In genomic region chr1:59732219-59732955, GRCh38 we compare ENCODE assay signal across 18 cellular contexts.
A peak's percentile ranks its signal among the peaks of the same experiment; 100 is the strongest.
DNase-seq lines count a peak whose midpoint lies in the region; ATAC-seq, FAIRE-seq and TF ChIP-seq lines count a peak whose summit lies in the region.
"Had no signal": no experiment of that assay in that cellular context is flagged by ENCODE, and none has a peak within 500 bp of the region (broad histone marks: within the 10 kb centered on the region; RNA-seq: fewer than 3 reads in every experiment).

No MANE protein-coding gene starts in this region.

- H3K4me1 ChIP-seq in SJCRH30 = peaks cover 31% of the 10 kb centered on the region
- 0 out of 7 replicates have a peak, but pooled peaks cover 0 to 4% (median 0%) of the 10 kb centered on the region in 4 experiments for H3K4me1 ChIP-seq in H1 (replicated peaks in 1 of 4; ENCODE audit: control insufficient read depth in 3 of 4, insufficient read depth in 4 of 4, low read length in 3 of 4)
- H3K4me1 ChIP-seq in thoracic aorta (ENCODE audit: control insufficient read depth in 1 of 2, low read depth in 2 of 2) = peaks cover 25 to 44% of the 10 kb centered on the region in 2 donors

- H2AK5ac ChIP-seq in H1 (ENCODE audit: low read depth, low read length) = no peak overlapping the region

- ATAC-seq in thoracic aorta (ENCODE audit: insufficient number of reproducible peaks, low FRiP score, low read depth) = no peak
- ATAC-seq: natural killer cell treated with Interleukin-12 subunit alpha and Interleukin-12 subunit beta and Interleukin-15 and Interleukin-18, amount 100 ng/mL, for 72 hours; PC-3 had no signal

- H3K36me3 ChIP-seq in SJCRH30 = no peaks in the 10 kb centered on the region
- no peaks in the 10 kb centered on the region for H3K36me3 ChIP-seq in H1 (ENCODE audit: control insufficient read depth in 2 of 4, insufficient read depth in 4 of 4, low read length in 3 of 4)
- H3K36me3 ChIP-seq in thoracic aorta = no peaks in the 10 kb centered on the region

- H3K4me2 ChIP-seq in H1 (ENCODE audit: insufficient read depth in 1 of 2, low read depth in 2 of 2, low read length in 2 of 2) = no peak overlapping the region

- TF ChIP-seq CTCF in H1 (IDR thresholded peaks at IDR 0.05; ENCODE audit: control extremely low read depth in 1 of 3, insufficient read depth in 1 of 3, low read depth in 1 of 3, low read length in 3 of 3) (no peak), thoracic aorta (IDR thresholded peaks at IDR 0.05) (no peak)

- POLR2A ChIA-PET in H1 (lab: Charles Lee; ENCODE audit: partially characterized antibody) = interaction anchor here (1.0 to 1.6 kb wide), 2 partner anchors 14 to 16 kb away, joined by 3 read pairs; no protein-coding TSS in a partner anchor

- no peak overlapping the region for H3K18ac ChIP-seq in H1 (ENCODE audit: extremely low read depth, low read length)

- H2BK5ac ChIP-seq in H1 (ENCODE audit: low read depth, low read length) = no peak overlapping the region

- H3K14ac ChIP-seq in H1 (ENCODE audit: insufficient read length) = no peak overlapping the region

- no peaks in the 10 kb centered on the region for H3K79me1 ChIP-seq in H1 (ENCODE audit: low read depth, low read length)

- H3K79me2 ChIP-seq in H1 (ENCODE audit: control insufficient read depth in 1 of 2, insufficient read depth in 2 of 2, low read length in 2 of 2) = no peaks in the 10 kb centered on the region

- no peak overlapping the region for H3K56ac ChIP-seq in H1 (replicated peaks; ENCODE audit: insufficient read length, low read depth, low read length)

- CTCF ChIA-PET in H1 (lab: Charles Lee; ENCODE audit: partially characterized antibody) = interaction anchor here (0.8 to 2.7 kb wide), 4 partner anchors 14 to 131 kb away, joined by 3 to 8 read pairs (median 4); no protein-coding TSS in a partner anchor

- H3K27me3 ChIP-seq in SJCRH30 = no peaks in the 10 kb centered on the region
- no peaks in the 10 kb centered on the region for H3K27me3 ChIP-seq in H1 (replicated peaks in 1 of 4; ENCODE audit: control insufficient read depth in 3 of 4, extremely low read depth in 1 of 4, insufficient read depth in 3 of 4, low read length in 3 of 4)
- no peaks in the 10 kb centered on the region for H3K27me3 ChIP-seq in thoracic aorta (replicated peaks; ENCODE audit: insufficient read depth)

- H2BK120ac ChIP-seq in H1 (replicated peaks; ENCODE audit: low read depth, low read length) = no peak overlapping the region

- TF ChIP-seq POLR2A in H1 (IDR thresholded peaks at IDR 0.05; ENCODE audit: control extremely low read depth in 1 of 2, low read depth in 2 of 2, low read length in 2 of 2) = no peak

- no peak for TF ChIP-seq RAD21 in H1 (IDR thresholded peaks at IDR 0.05 in 1 of 2, conservative IDR thresholded peaks at IDR 0.05 in 1 of 2; ENCODE audit: low read depth in 2 of 2, low read length in 2 of 2)

- H3K4ac ChIP-seq in H1 (replicated peaks; ENCODE audit: insufficient read length, low read depth, low read length) = no peak overlapping the region

- H3K9ac ChIP-seq in H1 (replicated peaks in 1 of 4; ENCODE audit: extremely low read depth in 1 of 4, low read depth in 3 of 4, low read length in 3 of 4) = no peak overlapping the region

- no peak for TF ChIP-seq EP300 in H1 (IDR thresholded peaks at IDR 0.05; ENCODE audit: borderline replicate concordance in 1 of 2, low read depth in 2 of 2, low read length in 2 of 2)

- FAIRE-seq in H1 (lab: Jason Lieb, UNC) = no peak
- no peak for FAIRE-seq in GM19239 (lab: Jason Lieb, UNC)

- H4K5ac ChIP-seq in H1 (ENCODE audit: insufficient read length, low read depth, low read length) = no peak overlapping the region

- no peaks in the 10 kb centered on the region for H3K23me2 ChIP-seq in H1 (ENCODE audit: low read depth, low read length)

- no peak overlapping the region for H3K4me3 ChIP-seq in SJCRH30
- H3K4me3 ChIP-seq in H1 (ENCODE audit: extremely low read depth in 1 of 4, insufficient read depth in 2 of 4, low read depth in 3 of 4, low read length in 4 of 4) = no peak overlapping the region
- no peak overlapping the region for H3K4me3 ChIP-seq in thoracic aorta

- DNase-seq in SJCRH30 (peak; percentile 37 to 63), H1 (ENCODE audit: low read depth in 1 of 2, low spot score in 2 of 2) (no peak), myocyte (ENCODE audit: low read depth) (peak; percentile 73), thoracic aorta (ENCODE audit: low spot score) (no peak), UCSD-AML1 (lab: John Stamatoyannopoulos, UW; ENCODE audit: unreplicated experiment) (no peak), GM19239 (ENCODE audit: insufficient read length, low spot score) (no peak), NCI-H2029 treated with DMSO at 0.1 percent for 48 hours (lab: John Stamatoyannopoulos, UW) (no peak)
- DNase-seq: activated CD4-positive, alpha-beta T cell treated with anti-CD3 and anti-CD28 coated beads for 1 hour; activated CD8-positive, alpha-beta memory T cell treated with anti-CD3 and anti-CD28 coated beads, Interleukin-2, amount 50 U/mL, for 48 hours; activated naive CD4-positive, alpha-beta T cell treated with anti-CD3 and anti-CD28 coated beads for 36 hours; DMS79 treated with DMSO at 0.1 percent for 48 hours; Kasumi-1; NCI-H1694 treated with DMSO at 0.1 percent for 48 hours; NCI-H510A treated with DMSO at 0.1 percent for 48 hours; PC-3; stimulated activated CD4-positive, alpha-beta T cell treated with anti-CD3 and anti-CD28 coated beads, Interleukin-15, amount 100 ng/mL, for 24 hours had no signal

- H2BK12ac ChIP-seq in H1 (ENCODE audit: low read depth, low read length) = peak overlapping the region; percentile 61; the same call in 1 of the 2 replicates

- H2BK20ac ChIP-seq in H1 (ENCODE audit: low read length) = no peak overlapping the region

- H4K91ac ChIP-seq in H1 (replicated peaks; ENCODE audit: insufficient read length, low read length) = no peak overlapping the region

- no peaks in the 10 kb centered on the region for H4K20me1 ChIP-seq in H1 (replicated peaks in 1 of 2; ENCODE audit: control insufficient read depth in 1 of 2, insufficient read depth in 2 of 2, low read length in 2 of 2)

- H3K9me3 ChIP-seq in SJCRH30 (replicated peaks) (peaks cover 15% of the 10 kb centered on the region; the same call in 1 of the 2 replicates), H1 (ENCODE audit: insufficient read depth in 2 of 2, low read depth in 1 of 2, low read length in 1 of 2) (peaks cover 18 to 21% of the 10 kb centered on the region in 2 experiments; a peak in 3 of 4 replicates), thoracic aorta (no peaks in the 10 kb centered on the region)

- no peak overlapping the region for H4K8ac ChIP-seq in H1 (ENCODE audit: extremely low read depth, insufficient read depth, low read length)

- H3K27ac ChIP-seq in SJCRH30 (peak overlapping the region; percentile 51), H1 (ENCODE audit: low read depth, low read length) (no peak overlapping the region), thoracic aorta (peak overlapping the region; percentile 62 to 86)
- H3K27ac ChIP-seq: HL-60 had no signal

- no peak overlapping the region for H2AFZ ChIP-seq in H1 (ENCODE audit: low read length)

- H3K23ac ChIP-seq in H1 (ENCODE audit: insufficient read length) = no peak overlapping the region

- WGBS in H1 (ENCODE audit: extremely low coverage in 1 of 2, insufficient coverage in 1 of 2, insufficient read length in 1 of 2, insufficient replicate concordance in 2 of 2, low coverage in 1 of 2, low lambda C conversion rate in 2 of 2, missing lambda C conversion rate in 1 of 2), 2 experiments = 95% methylated on average over 10 of the region's 10 CpGs; no CpG with 5 or more reads in 1 of the 2 experiments

- no peak overlapping the region for H2BK15ac ChIP-seq in H1 (ENCODE audit: low read length)

TF ChIP-seq in H1, 55 proteins besides CTCF, POLR2A, EP300 and RAD21:
- TF ChIP-seq CBX8 (IDR thresholded peaks at IDR 0.05; ENCODE audit: borderline replicate concordance, low read depth, low read length) (no peak), CREB1 (IDR thresholded peaks at IDR 0.05) (no peak), MAFK (IDR thresholded peaks at IDR 0.05; ENCODE audit: low read depth, low read length) (no peak), BCL11A (IDR thresholded peaks at IDR 0.05; ENCODE audit: low read depth in 2 of 2, low read length in 2 of 2) (no peak), BRCA1 (IDR thresholded peaks at IDR 0.05; ENCODE audit: low read depth, low read length) (no peak), PHF8 (conservative IDR thresholded peaks at IDR 0.05; ENCODE audit: low read depth, low read length) (no peak), FOSL1 (IDR thresholded peaks at IDR 0.05; ENCODE audit: insufficient read depth, low read depth, low read length) (no peak), BACH1 (IDR thresholded peaks at IDR 0.05; ENCODE audit: low read length) (no peak), RFX5 (IDR thresholded peaks at IDR 0.05; ENCODE audit: borderline replicate concordance, low read depth, low read length) (no peak), GABPA (IDR thresholded peaks at IDR 0.05; ENCODE audit: borderline replicate concordance, insufficient read depth, low read length) (no peak), CBX5 (IDR thresholded peaks at IDR 0.05; ENCODE audit: low read depth, low read length) (no peak), SUZ12 (IDR thresholded peaks at IDR 0.05; ENCODE audit: low read length) (no peak), YY1 (IDR thresholded peaks at IDR 0.05; ENCODE audit: low read depth, low read length) (no peak), NRF1 (IDR thresholded peaks at IDR 0.05; ENCODE audit: low read depth, low read length) (no peak), TEAD4 (IDR thresholded peaks at IDR 0.05; ENCODE audit: low read depth, low read length) (no peak)

Comparison
In these comparisons a context has a peak if more than half of its experiments do, and no peak if none do; other contexts are left out.
1. DNase-seq: peak in SJCRH30 (2 of 2) and myocyte (single experiment); none in H1 (0 of 2), thoracic aorta (single experiment), UCSD-AML1 (single experiment), GM19239 (single experiment) and NCI-H2029 treated with DMSO at 0.1 percent for 48 hours (single experiment).